8 cellular contexts compared by ENCODE assay signal in the genomic region with DNA sequence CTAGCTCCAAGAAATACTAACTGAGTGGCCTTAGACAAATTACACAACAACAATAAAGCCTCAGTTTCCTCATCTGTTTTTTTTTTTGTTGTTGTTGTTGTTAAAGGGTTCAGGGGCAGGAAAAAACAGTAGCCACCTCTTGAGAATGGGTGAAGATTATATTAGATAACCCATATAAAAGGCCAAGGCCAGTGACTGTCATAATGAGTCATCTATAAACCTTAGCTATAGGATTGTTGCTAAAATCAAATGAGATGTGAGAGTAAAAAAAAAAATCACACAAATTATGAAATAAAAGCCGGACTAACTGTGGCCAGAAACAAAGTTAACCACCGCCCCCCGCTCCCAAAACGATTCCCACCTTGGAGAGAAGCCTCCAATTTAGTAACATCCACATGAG. TPM values are rescaled to one million over a fixed set of nuclear protein-coding genes. Genes with fewer than 3 reads are reported as not detected.
DNase-seq lines count a peak whose midpoint lies in the region; ATAC-seq and TF ChIP-seq lines count a peak whose summit lies in the region.

No MANE protein-coding gene starts in this region.

- peaks cover 0 to 45% (median 29%) of the 10 kb centered on the region in 4 donors for H3K4me1 ChIP-seq in tibial artery

- peak overlapping the region; percentile 98 for H3K4me3 Mint-ChIP-seq in activated T-cell treated with anti-CD3 and anti-CD28 coated beads, Interleukin-2, amount 50 U/mL, for 24 hours
- peak overlapping the region; percentile 97 for H3K4me3 Mint-ChIP-seq in activated T-helper 2 cell treated with anti-CD3 and anti-CD28 coated beads, Interferon-gamma antibody, Interleukin-2, Interleukin-4, amounts not matched to agents 10 μg/mL and 5 μg/mL and 100 μg/mL, durations not matched to agents 14 hours and 24 hours and 36 hours (ENCODE audit: low read depth)
- H3K4me3 Mint-ChIP-seq in immature natural killer cell = peak overlapping the region; percentile 80 to 98 (median 88)

- H3K4me3 ChIP-seq in tibial artery = peak overlapping the region; percentile 85 to 93

- DNase-seq in activated T-cell treated with anti-CD3 and anti-CD28 coated beads, Interleukin-2, amount 50 U/mL, for 24 hours = no peak
- DNase-seq in activated T-cell treated with anti-CD3 and anti-CD28 coated beads for 4 hours (no peak), immature natural killer cell (no peak), tibial artery (no peak), DMS79 treated with DMSO at 0.1 percent for 48 hours (lab: John Stamatoyannopoulos, UW) (no peak)
- no peak for DNase-seq in activated T-helper 2 cell treated with anti-CD3 and anti-CD28 coated beads, Interferon-gamma antibody, Interleukin-2, Interleukin-4, amounts not matched to agents 10 μg/mL and 5 μg/mL and 100 μg/mL, durations not matched to agents 14 hours and 24 hours and 36 hours (ENCODE audit: low spot score)

- no peaks in the 10 kb centered on the region for H3K9me3 Mint-ChIP-seq in activated T-cell treated with anti-CD3 and anti-CD28 coated beads, Interleukin-2, amount 50 U/mL, for 24 hours
- H3K9me3 Mint-ChIP-seq in activated T-helper 2 cell treated with anti-CD3 and anti-CD28 coated beads, Interferon-gamma antibody, Interleukin-2, Interleukin-4, amounts not matched to agents 10 μg/mL and 5 μg/mL and 100 μg/mL, durations not matched to agents 14 hours and 24 hours and 36 hours = no peaks in the 10 kb centered on the region
- no peaks in the 10 kb centered on the region for H3K9me3 Mint-ChIP-seq in immature natural killer cell

- no peak for TF ChIP-seq CTCF in tibial artery (IDR thresholded peaks at IDR 0.05)

- H3K36me3 Mint-ChIP-seq in activated T-cell treated with anti-CD3 and anti-CD28 coated beads, Interleukin-2, amount 50 U/mL, for 24 hours (ENCODE audit: low read depth) = peaks cover 62% of the 10 kb centered on the region
- peaks cover 38% of the 10 kb centered on the region for H3K36me3 Mint-ChIP-seq in activated T-helper 2 cell treated with anti-CD3 and anti-CD28 coated beads, Interferon-gamma antibody, Interleukin-2, Interleukin-4, amounts not matched to agents 10 μg/mL and 5 μg/mL and 100 μg/mL, durations not matched to agents 14 hours and 24 hours and 36 hours (ENCODE audit: low read depth)
- no peaks in the 10 kb centered on the region for H3K36me3 Mint-ChIP-seq in immature natural killer cell

- ATAC-seq in HG03432 (IDR thresholded peaks at IDR 0.05; ENCODE audit: unreplicated experiment) (no peak), HG02610 (IDR thresholded peaks at IDR 0.05; ENCODE audit: unreplicated experiment) (no peak)

- no peaks in the 10 kb centered on the region for H3K36me3 ChIP-seq in tibial artery

- peaks cover 62% of the 10 kb centered on the region for H3K4me1 Mint-ChIP-seq in activated T-cell treated with anti-CD3 and anti-CD28 coated beads, Interleukin-2, amount 50 U/mL, for 24 hours (ENCODE audit: low read depth)
- H3K4me1 Mint-ChIP-seq in activated T-helper 2 cell treated with anti-CD3 and anti-CD28 coated beads, Interferon-gamma antibody, Interleukin-2, Interleukin-4, amounts not matched to agents 10 μg/mL and 5 μg/mL and 100 μg/mL, durations not matched to agents 14 hours and 24 hours and 36 hours (ENCODE audit: low read depth) = peaks cover 43% of the 10 kb centered on the region
- peaks cover 38 to 54% of the 10 kb centered on the region in 2 donors for H3K4me1 Mint-ChIP-seq in immature natural killer cell

- no peaks in the 10 kb centered on the region for H3K9me3 ChIP-seq in tibial artery

- H3K27ac ChIP-seq in tibial artery = peak overlapping the region; percentile 99

- H3K27me3 Mint-ChIP-seq in activated T-cell treated with anti-CD3 and anti-CD28 coated beads, Interleukin-2, amount 50 U/mL, for 24 hours = no peaks in the 10 kb centered on the region
- H3K27me3 Mint-ChIP-seq in activated T-helper 2 cell treated with anti-CD3 and anti-CD28 coated beads, Interferon-gamma antibody, Interleukin-2, Interleukin-4, amounts not matched to agents 10 μg/mL and 5 μg/mL and 100 μg/mL, durations not matched to agents 14 hours and 24 hours and 36 hours (ENCODE audit: low read depth) = no peaks in the 10 kb centered on the region
- peaks cover 4 to 8% (median 5%) of the 10 kb centered on the region in 3 donors for H3K27me3 Mint-ChIP-seq in immature natural killer cell (ENCODE audit: low read depth in 3 of 3)

- no peaks in the 10 kb centered on the region for H3K27me3 ChIP-seq in tibial artery

- intact Hi-C loops in activated T-helper 2 cell treated with anti-CD3 and anti-CD28 coated beads, Interferon-gamma antibody, Interleukin-2, Interleukin-4, amounts not matched to agents 10 μg/mL and 5 μg/mL and 100 μg/mL, durations not matched to agents 14 hours and 24 hours and 36 hours (cut with micrococcal nuclease) = no loop called here
- intact Hi-C loops in tibial artery (cut with DNase I; ENCODE audit: low total_unique reads) = no loop called here

- H3K27ac Mint-ChIP-seq in activated T-cell treated with anti-CD3 and anti-CD28 coated beads, Interleukin-2, amount 50 U/mL, for 24 hours = peak overlapping the region; percentile 99
- H3K27ac Mint-ChIP-seq in activated T-helper 2 cell treated with anti-CD3 and anti-CD28 coated beads, Interferon-gamma antibody, Interleukin-2, Interleukin-4, amounts not matched to agents 10 μg/mL and 5 μg/mL and 100 μg/mL, durations not matched to agents 14 hours and 24 hours and 36 hours = peak overlapping the region; percentile 90
- peak overlapping the region; percentile 84 to 91 (median 88) for H3K27ac Mint-ChIP-seq in immature natural killer cell

RNA-seq across cellular contexts. Expression of gene NAA25, which starts 1.3 kb away (rescaled TPM):
- total RNA-seq in activated T-helper 2 cell treated with anti-CD3 and anti-CD28 coated beads, Interferon-gamma antibody, Interleukin-2, Interleukin-4, amounts not matched to agents 10 μg/mL and 5 μg/mL and 100 μg/mL, durations not matched to agents 14 hours and 24 hours and 36 hours = 43.3 and 48.7 TPM in 2 replicates
- polyA plus RNA-seq in immature natural killer cell = 10 to 100 TPM in 1 of 3 donors, 1 to 10 TPM in 2; 3.9 to 20.3 (median 9.4) TPM

RNA-seq across cellular contexts. Expression of gene TRAFD1, which starts 18.1 kb away (rescaled TPM):
- total RNA-seq in activated T-helper 2 cell treated with anti-CD3 and anti-CD28 coated beads, Interferon-gamma antibody, Interleukin-2, Interleukin-4, amounts not matched to agents 10 μg/mL and 5 μg/mL and 100 μg/mL, durations not matched to agents 14 hours and 24 hours and 36 hours = 34.7 and 37.5 TPM in 2 replicates
- 10 to 100 TPM; 46.2 to 84.6 (median 79.5) TPM for polyA plus RNA-seq in immature natural killer cell
